17 cellular contexts compared by ENCODE assay signal in genomic region chr12:109744991-109745942, GRCh38. TPM values are rescaled to one million over a fixed set of nuclear protein-coding genes. Genes with fewer than 3 reads are reported as not detected.
DNase-seq lines count a peak whose midpoint lies in the region; ATAC-seq and TF ChIP-seq lines count a peak whose summit lies in the region.
"Had no signal": no experiment of that assay in that cellular context is flagged by ENCODE, and none has a peak within 500 bp of the region (broad histone marks: within the 10 kb centered on the region; RNA-seq: fewer than 3 reads in every experiment).

No MANE protein-coding gene starts in this region.

- intact Hi-C loops in breast epithelium (cut with DNase I; ENCODE audit: low total_unique reads) (no loop called here), MCF 10A (cut with micrococcal nuclease) (no loop called here)
- intact Hi-C loops in activated CD4-positive, alpha-beta T cell treated with anti-CD3 and anti-CD28 coated beads, Interleukin-2, amount 10 ng/mL, durations not matched to agents 24 days and 14 days (cut with micrococcal nuclease) = no loop called here
- intact Hi-C loops in activated T-helper 1 cell treated with anti-CD3 and anti-CD28 coated beads, Interleukin-12 subunit alpha, Interleukin-12 subunit beta, Interleukin-2, Interleukin-4 antibody, amounts not matched to agents 30 ng/mL and 10 ng/mL and 1 ng/mL, durations not matched to agents 14 hours and 24 hours and 36 hours (cut with micrococcal nuclease) = no loop called here

- H3K27me3 ChIP-seq in breast epithelium (no peaks in the 10 kb centered on the region), suprapubic skin (no peaks in the 10 kb centered on the region)
- H3K27me3 ChIP-seq: BLaER1 had no signal

- H3K36me3 Mint-ChIP-seq in MCF 10A (ENCODE audit: insufficient read depth, unreplicated experiment) = no peaks in the 10 kb centered on the region
- H3K36me3 Mint-ChIP-seq in activated CD4-positive, alpha-beta T cell treated with anti-CD3 and anti-CD28 coated beads, Interleukin-2, amount 10 ng/mL, durations not matched to agents 24 days and 14 days (ENCODE audit: low read depth) = no peaks in the 10 kb centered on the region
- no peaks in the 10 kb centered on the region for H3K36me3 Mint-ChIP-seq in activated T-helper 1 cell treated with anti-CD3 and anti-CD28 coated beads, Interleukin-12 subunit alpha, Interleukin-12 subunit beta, Interleukin-2, Interleukin-4 antibody, amounts not matched to agents 30 ng/mL and 10 ng/mL and 1 ng/mL, durations not matched to agents 14 hours and 24 hours and 36 hours (ENCODE audit: low read depth)

- H3K4me3 ChIP-seq in breast epithelium (no peak overlapping the region), suprapubic skin (no peak overlapping the region)
- H3K4me3 ChIP-seq: BLaER1, lung had no signal

- no TSS peak for BruUV-seq in MCF 10A (replicated peaks; lab: Mats Ljungman, UMichigan)

- TF ChIP-seq POLR2A in breast epithelium (IDR thresholded peaks at IDR 0.05) = no peak
- TF ChIP-seq POLR2A in suprapubic skin (IDR thresholded peaks at IDR 0.05) = no peak

- H3K9me3 ChIP-seq in breast epithelium = no peaks in the 10 kb centered on the region
- H3K9me3 ChIP-seq in suprapubic skin = no peaks in the 10 kb centered on the region
- H3K9me3 ChIP-seq: BLaER1 had no signal

- WGBS in suprapubic skin = 67% methylated on average over 8 of the region's 8 CpGs

- H3K4me1 Mint-ChIP-seq in MCF 10A (ENCODE audit: insufficient read depth, unreplicated experiment) = no peaks in the 10 kb centered on the region
- no peaks in the 10 kb centered on the region for H3K4me1 Mint-ChIP-seq in activated CD4-positive, alpha-beta T cell treated with anti-CD3 and anti-CD28 coated beads, Interleukin-2, amount 10 ng/mL, durations not matched to agents 24 days and 14 days
- no peaks in the 10 kb centered on the region for H3K4me1 Mint-ChIP-seq in activated T-helper 1 cell treated with anti-CD3 and anti-CD28 coated beads, Interleukin-12 subunit alpha, Interleukin-12 subunit beta, Interleukin-2, Interleukin-4 antibody, amounts not matched to agents 30 ng/mL and 10 ng/mL and 1 ng/mL, durations not matched to agents 14 hours and 24 hours and 36 hours (ENCODE audit: low read depth)

- no peak overlapping the region for H3K4me3 Mint-ChIP-seq in MCF 10A (ENCODE audit: unreplicated experiment)
- no peak overlapping the region for H3K4me3 Mint-ChIP-seq in activated CD4-positive, alpha-beta T cell treated with anti-CD3 and anti-CD28 coated beads, Interleukin-2, amount 10 ng/mL, durations not matched to agents 24 days and 14 days
- H3K4me3 Mint-ChIP-seq in activated T-helper 1 cell treated with anti-CD3 and anti-CD28 coated beads, Interleukin-12 subunit alpha, Interleukin-12 subunit beta, Interleukin-2, Interleukin-4 antibody, amounts not matched to agents 30 ng/mL and 10 ng/mL and 1 ng/mL, durations not matched to agents 14 hours and 24 hours and 36 hours = no peak overlapping the region

- no peaks in the 10 kb centered on the region for H3K27me3 Mint-ChIP-seq in MCF 10A (ENCODE audit: insufficient read depth, unreplicated experiment)
- peaks cover 15% of the 10 kb centered on the region for H3K27me3 Mint-ChIP-seq in activated CD4-positive, alpha-beta T cell treated with anti-CD3 and anti-CD28 coated beads, Interleukin-2, amount 10 ng/mL, durations not matched to agents 24 days and 14 days
- H3K27me3 Mint-ChIP-seq in activated T-helper 1 cell treated with anti-CD3 and anti-CD28 coated beads, Interleukin-12 subunit alpha, Interleukin-12 subunit beta, Interleukin-2, Interleukin-4 antibody, amounts not matched to agents 30 ng/mL and 10 ng/mL and 1 ng/mL, durations not matched to agents 14 hours and 24 hours and 36 hours (ENCODE audit: insufficient read depth) = peaks cover 10% of the 10 kb centered on the region

- H3K27ac Mint-ChIP-seq in MCF 10A (ENCODE audit: low read depth, unreplicated experiment) = no peak overlapping the region
- H3K27ac Mint-ChIP-seq in activated CD4-positive, alpha-beta T cell treated with anti-CD3 and anti-CD28 coated beads, Interleukin-2, amount 10 ng/mL, durations not matched to agents 24 days and 14 days = no peak overlapping the region
- H3K27ac Mint-ChIP-seq in activated T-helper 1 cell treated with anti-CD3 and anti-CD28 coated beads, Interleukin-12 subunit alpha, Interleukin-12 subunit beta, Interleukin-2, Interleukin-4 antibody, amounts not matched to agents 30 ng/mL and 10 ng/mL and 1 ng/mL, durations not matched to agents 14 hours and 24 hours and 36 hours = no peak overlapping the region

- no peak for TF ChIP-seq EP300 in suprapubic skin (IDR thresholded peaks at IDR 0.05)

- TF ChIP-seq CTCF in breast epithelium (IDR thresholded peaks at IDR 0.05) (no peak), MCF 10A (IDR thresholded peaks at IDR 0.05; ENCODE audit: unreplicated experiment) (no peak), suprapubic skin (IDR thresholded peaks at IDR 0.05) (no peak)

- CTCF ChIA-PET in MCF 10A (lab: Yijun Ruan, JAX) = interaction anchor here (0.6 to 1.3 kb wide), 3 partner anchors 14 to 100 kb away, joined by 3 to 4 read pairs (median 4); no protein-coding TSS in a partner anchor

- DNase-seq in breast epithelium (ENCODE audit: low spot score in 2 of 2) (peak; percentile 42 to 51), MCF 10A (ENCODE audit: unreplicated experiment) (no peak), NOMO-1 (lab: John Stamatoyannopoulos, UW; ENCODE audit: unreplicated experiment in 2 of 2) (peak; percentile 27 to 44), suprapubic skin (ENCODE audit: low spot score in 2 of 2) (peak; percentile 20 to 55), GDM1 (lab: John Stamatoyannopoulos, UW) (no peak)
- no peak for DNase-seq in activated CD4-positive, alpha-beta T cell treated with anti-CD3 and anti-CD28 coated beads, Interleukin-2, amount 10 ng/mL, durations not matched to agents 24 days and 14 days
- DNase-seq in activated T-helper 1 cell treated with anti-CD3 and anti-CD28 coated beads, Interleukin-12 subunit alpha, Interleukin-12 subunit beta, Interleukin-2, Interleukin-4 antibody, amounts not matched to agents 30 ng/mL and 10 ng/mL and 1 ng/mL, durations not matched to agents 14 hours and 24 hours and 36 hours (ENCODE audit: low spot score) = no peak
- DNase-seq: anterior cingulate cortex; effector memory CD4-positive, alpha-beta T cell; Karpas-422; NCI-H2227 treated with DMSO at 0.1 percent for 48 hours; stimulated activated CD4-positive, alpha-beta T cell treated with anti-CD3 and anti-CD28 coated beads, Interleukin-1b, Interleukin-23, amount 100 ng/mL, for 48 hours; T1000 had no signal

- H3K27ac ChIP-seq in breast epithelium = peak overlapping the region; percentile 1 to 40
- no peak overlapping the region for H3K27ac ChIP-seq in suprapubic skin
- H3K27ac ChIP-seq: BLaER1, parathyroid adenoma had no signal

- POLR2A ChIA-PET in MCF 10A (lab: Yijun Ruan, JAX) = interaction anchor here (0.6 kb wide), 1 partner anchor 202 kb away, joined by 3 read pairs; no protein-coding TSS in a partner anchor

- H3K4me1 ChIP-seq in breast epithelium = no peaks in the 10 kb centered on the region
- no peaks in the 10 kb centered on the region for H3K4me1 ChIP-seq in suprapubic skin
- H3K4me1 ChIP-seq: parathyroid adenoma had no signal

- H3K36me3 ChIP-seq in breast epithelium = no peaks in the 10 kb centered on the region
- H3K36me3 ChIP-seq in suprapubic skin = no peaks in the 10 kb centered on the region
- H3K36me3 ChIP-seq: BLaER1 had no signal

- H3K9me3 Mint-ChIP-seq in MCF 10A (ENCODE audit: unreplicated experiment) = no peaks in the 10 kb centered on the region
- H3K9me3 Mint-ChIP-seq in activated CD4-positive, alpha-beta T cell treated with anti-CD3 and anti-CD28 coated beads, Interleukin-2, amount 10 ng/mL, durations not matched to agents 24 days and 14 days = no peaks in the 10 kb centered on the region
- H3K9me3 Mint-ChIP-seq in activated T-helper 1 cell treated with anti-CD3 and anti-CD28 coated beads, Interleukin-12 subunit alpha, Interleukin-12 subunit beta, Interleukin-2, Interleukin-4 antibody, amounts not matched to agents 30 ng/mL and 10 ng/mL and 1 ng/mL, durations not matched to agents 14 hours and 24 hours and 36 hours = no peaks in the 10 kb centered on the region

- ATAC-seq in esophagus mucosa = peak; percentile 47

RNA-seq across cellular contexts. Expression of gene FAM222A, which starts 31.6 kb away (rescaled TPM):
- total RNA-seq in breast epithelium (1 to 10 TPM in 2 of 3 donors, under 1 TPM in 1; 0.32 to 7.3 (median 1.3) TPM), MCF 10A (2022) (0.19 and 0.29 TPM in 2 replicates), esophagus mucosa (5.4 TPM), suprapubic skin (1 to 10 TPM; 3.9 to 8.5 (median 6.6) TPM)
- 1.3 and 1.5 TPM in 2 replicates for total RNA-seq in activated CD4-positive, alpha-beta T cell treated with anti-CD3 and anti-CD28 coated beads, Interleukin-2, amount 10 ng/mL, durations not matched to agents 24 days and 14 days
- 2.4 TPM in 2 replicates for total RNA-seq in activated T-helper 1 cell treated with anti-CD3 and anti-CD28 coated beads, Interleukin-12 subunit alpha, Interleukin-12 subunit beta, Interleukin-2, Interleukin-4 antibody, amounts not matched to agents 30 ng/mL and 10 ng/mL and 1 ng/mL, durations not matched to agents 14 hours and 24 hours and 36 hours

Comparison
In these comparisons a context has a peak if more than half of its experiments do, and no peak if none do; other contexts are left out.
1. DNase-seq: peak in breast epithelium (2 of 2), NOMO-1 (2 of 2) and suprapubic skin (2 of 2); none in MCF 10A (single experiment), activated CD4-positive, alpha-beta T cell treated with anti-CD3 and anti-CD28 coated beads, Interleukin-2, amount 10 ng/mL, durations not matched to agents 24 days and 14 days (single experiment), activated T-helper 1 cell treated with anti-CD3 and anti-CD28 coated beads, Interleukin-12 subunit alpha, Interleukin-12 subunit beta, Interleukin-2, Interleukin-4 antibody, amounts not matched to agents 30 ng/mL and 10 ng/mL and 1 ng/mL, durations not matched to agents 14 hours and 24 hours and 36 hours (single experiment) and GDM1 (single experiment).